In the genomic region with DNA sequence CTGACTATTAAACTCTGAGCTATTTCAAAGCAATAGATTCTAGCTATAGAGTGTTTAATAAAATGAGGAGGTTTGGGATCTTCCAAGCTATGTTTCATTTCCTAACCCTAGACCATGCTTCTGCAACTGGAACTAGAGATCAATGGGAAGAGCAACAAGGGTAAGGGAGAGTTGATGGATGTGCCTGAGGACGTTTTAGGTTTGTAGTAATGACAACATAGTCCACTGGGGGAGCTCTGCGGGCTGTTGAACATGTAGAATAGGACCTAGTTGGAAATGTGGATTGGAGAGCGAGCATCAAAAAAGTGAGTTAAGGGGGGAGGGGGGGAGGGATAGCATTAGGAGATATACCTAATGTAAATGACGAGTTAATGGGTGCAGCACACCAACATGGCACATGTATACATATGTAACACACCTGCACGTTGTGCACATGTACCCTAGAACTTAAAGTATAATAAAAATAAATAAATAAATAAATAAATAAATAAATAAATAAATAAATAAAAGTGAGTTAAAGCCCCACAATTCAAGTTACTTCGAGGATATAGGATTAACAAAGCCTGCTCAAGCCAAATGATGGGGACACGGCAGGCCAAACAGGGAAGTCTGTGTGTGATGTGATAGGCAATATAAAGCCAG, we compare ENCODE assay signal across 8 cellular contexts.
DNase-seq lines count a peak whose midpoint lies in the region; ATAC-seq, FAIRE-seq and TF ChIP-seq lines count a peak whose summit lies in the region.
"Not testable (repeated sequence)": the region's sequence is repeated elsewhere in the genome, so short reads cannot be mapped to it uniquely, and the experiment has no call there.

No MANE protein-coding gene starts in this region.

- TF ChIP-seq RAD21 in HepG2 (CRISPR knock-in tag; IDR thresholded peaks at IDR 0.05) = not testable (repeated sequence)

- not testable (repeated sequence) for H2BK120ac ChIP-seq in H9 (ENCODE audit: low read depth, low read length, poor library complexity, severe bottlenecking)

- not testable (repeated sequence) for H2AFZ ChIP-seq in H9 (ENCODE audit: low read length); HepG2 (ENCODE audit: low read length)

- not testable (repeated sequence) for H3K4me3 ChIP-seq in MG63; HepG2 (replicated peaks in 1 of 3; ENCODE audit: insufficient read depth in 1 of 3, low read depth in 2 of 3, low read length in 3 of 3)

- H4K91ac ChIP-seq in H9 (ENCODE audit: insufficient read length, low read depth, low read length) = not testable (repeated sequence)

- not testable (repeated sequence) for H3K18ac ChIP-seq in H9 (ENCODE audit: insufficient read length, low read depth, low read length)

- H3T11ph ChIP-seq in H9 (ENCODE audit: low read length) = not testable (repeated sequence)

- H4K5ac ChIP-seq in H9 (ENCODE audit: insufficient read length, low read depth, low read length) = not testable (repeated sequence)

- H2BK5ac ChIP-seq in H9 (ENCODE audit: insufficient read length, low read length) = not testable (repeated sequence)

- not testable (repeated sequence) for DNase-seq in D721Med (ENCODE audit: insufficient read length, low spot score)
- DNase-seq in H9 = peak; percentile 73
- peak; percentile 32 for DNase-seq in MG63
- peak; percentile 63 for DNase-seq in NOMO-1 treated with DMSO at 0.1 percent for 48 hours (lab: John Stamatoyannopoulos, UW; ENCODE audit: unreplicated experiment)
- DNase-seq in activated CD4-positive, alpha-beta T cell treated with anti-CD3 and anti-CD28 coated beads, Interleukin-2, amount 10 ng/mL, durations not matched to agents 7 days and 5 days = peak; percentile 30
- peak; percentile 68 to 69 for DNase-seq in erythroblast (lab: John Stamatoyannopoulos, UW)
- DNase-seq in HepG2 (ENCODE audit: low spot score) = peak; percentile 60

- POLR2A ChIA-PET in activated CD4-positive, alpha-beta T cell treated with anti-CD3 and anti-CD28 coated beads, Interleukin-2, amount 10 ng/mL, durations not matched to agents 7 days and 5 days (lab: Charles Lee); HepG2 (lab: Yijun Ruan, JAX): not testable (repeated sequence)

- CTCF ChIA-PET in activated CD4-positive, alpha-beta T cell treated with anti-CD3 and anti-CD28 coated beads, Interleukin-2, amount 10 ng/mL, durations not matched to agents 7 days and 5 days (lab: Charles Lee) = interaction anchor here (0.6 to 2.2 kb wide), 8 partner anchors 10 to 345 kb away, joined by 3 to 6 read pairs (median 3); no protein-coding TSS in a partner anchor
- CTCF ChIA-PET in HepG2 (lab: Yijun Ruan, JAX; ENCODE audit: low intra/inter-chr PET ratio, low total read pairs) = interaction anchor here (1.7 kb wide), 1 partner anchor 168 kb away, joined by 4 read pairs; no protein-coding TSS in a partner anchor

- H3K4ac ChIP-seq in H9 (ENCODE audit: low read depth, low read length) = not testable (repeated sequence)

- TF ChIP-seq POLR2A in erythroblast (IDR thresholded peaks at IDR 0.05; ENCODE audit: low read length); HepG2 (IDR thresholded peaks at IDR 0.05; ENCODE audit: insufficient read depth in 1 of 2, low read depth in 2 of 2, low read length in 2 of 2): not testable (repeated sequence)

- intact Hi-C loops in HepG2 (cut with micrococcal nuclease; ENCODE audit: unreplicated experiment) = loop anchor here (2.0 kb wide), 1 partner anchor 169 kb away; no protein-coding TSS in a partner anchor

- H3K36me3 ChIP-seq in MG63; HepG2 (replicated peaks in 1 of 2; ENCODE audit: control insufficient read depth in 1 of 2, insufficient read depth in 2 of 2, low read length in 2 of 2): not testable (repeated sequence)

- H2BK15ac ChIP-seq in H9 (ENCODE audit: low read depth, low read length) = not testable (repeated sequence)

- H2BK20ac ChIP-seq in H9 (ENCODE audit: low read depth, low read length, poor library complexity, severe bottlenecking) = not testable (repeated sequence)

- not testable (repeated sequence) for H3K9ac ChIP-seq in H9 (ENCODE audit: extremely low read depth, insufficient read length, low read length); HepG2 (ENCODE audit: insufficient read depth, low read depth, low read length)

- peaks cover 47% of the 10 kb centered on the region for H3K27me3 Mint-ChIP-seq in H9 (ENCODE audit: low read depth)
- H3K27me3 Mint-ChIP-seq in activated CD4-positive, alpha-beta T cell treated with anti-CD3 and anti-CD28 coated beads, Interleukin-2, amount 10 ng/mL, durations not matched to agents 7 days and 5 days = peaks cover 50% of the 10 kb centered on the region
- peaks cover 22% of the 10 kb centered on the region for H3K27me3 Mint-ChIP-seq in stimulated activated memory B cell treated with anti-CD40 and anti-IgM and Interleukin-4, amounts not matched to agents 10 μg/mL and 1 μg/mL and 100 μg/mL, for 72 hours

- peaks cover 54 to 62% of the 10 kb centered on the region in 2 experiments for H3K4me1 Mint-ChIP-seq in H9
- H3K4me1 Mint-ChIP-seq in activated CD4-positive, alpha-beta T cell treated with anti-CD3 and anti-CD28 coated beads, Interleukin-2, amount 10 ng/mL, durations not matched to agents 7 days and 5 days = peaks cover 22% of the 10 kb centered on the region
- peaks cover 26% of the 10 kb centered on the region for H3K4me1 Mint-ChIP-seq in stimulated activated memory B cell treated with anti-CD40 and anti-IgM and Interleukin-4, amounts not matched to agents 10 μg/mL and 1 μg/mL and 100 μg/mL, for 72 hours

- not testable (repeated sequence) for TF ChIP-seq EP300 in HepG2 (IDR thresholded peaks at IDR 0.05; ENCODE audit: low read depth in 2 of 2, low read length in 2 of 2); HepG2 (CRISPR knock-in tag; IDR thresholded peaks at IDR 0.05; ENCODE audit: borderline replicate concordance)

- not testable (repeated sequence) for H4K20me1 ChIP-seq in H9 (ENCODE audit: control insufficient read depth, insufficient read depth, insufficient read length); HepG2 (ENCODE audit: insufficient read depth, low read length)

- no CpG with 5 or more reads among the region's 7 CpGs for WGBS in H9 (ENCODE audit: extremely low coverage, insufficient read length, low lambda C conversion rate)
- 9% methylated on average over 7 of the region's 7 CpGs for WGBS in HepG2 (ENCODE audit: low lambda C conversion rate)

- H2BK12ac ChIP-seq in H9 (ENCODE audit: insufficient read length, low read depth, low read length) = not testable (repeated sequence)

- H3K27me3 ChIP-seq in H9 (ENCODE audit: insufficient read depth, low read length); MG63: not testable (repeated sequence)
- H3K27me3 ChIP-seq in HepG2 (ENCODE audit: control insufficient read depth in 1 of 2, insufficient read depth in 2 of 2, low read length in 2 of 2) = peaks cover 4 to 41% of the 10 kb centered on the region in 2 experiments

- H4K8ac ChIP-seq in H9 (replicated peaks; ENCODE audit: insufficient read length, low read depth, low read length) = not testable (repeated sequence)

- not testable (repeated sequence) for H3K9me3 ChIP-seq in H9 (ENCODE audit: control insufficient read depth, low read depth, low read length); MG63; HepG2 (ENCODE audit: low read length)

- not testable (repeated sequence) for H3K56ac ChIP-seq in H9 (ENCODE audit: insufficient read length, low read depth, low read length)

- not testable (repeated sequence) for H3K27ac ChIP-seq in H9 (ENCODE audit: insufficient read length, low read depth, low read length); HepG2 (ENCODE audit: extremely low read length, insufficient read depth, low read length)

- H3K79me2 ChIP-seq in H9 (ENCODE audit: insufficient read depth, low read length); HepG2 (ENCODE audit: insufficient read depth, low read length): not testable (repeated sequence)

- ATAC-seq in HepG2 = peak; percentile 85
- ATAC-seq in stimulated activated memory B cell treated with anti-CD40 and anti-IgM and Interleukin-4, amounts not matched to agents 10 μg/mL and 1 μg/mL and 100 μg/mL, for 72 hours = not testable (repeated sequence)

- not testable (repeated sequence) for BruUV-seq in HepG2 (replicated peaks; lab: Mats Ljungman, UMichigan)

- H3K4me3 Mint-ChIP-seq in H9; activated CD4-positive, alpha-beta T cell treated with anti-CD3 and anti-CD28 coated beads, Interleukin-2, amount 10 ng/mL, durations not matched to agents 7 days and 5 days: not testable (repeated sequence)
- H3K4me3 Mint-ChIP-seq in stimulated activated memory B cell treated with anti-CD40 and anti-IgM and Interleukin-4, amounts not matched to agents 10 μg/mL and 1 μg/mL and 100 μg/mL, for 72 hours = peak overlapping the region; percentile 0

- H3K23me2 ChIP-seq in H9 (ENCODE audit: insufficient read length, low read depth, low read length, poor library complexity, severe bottlenecking) = not testable (repeated sequence)

- H3K4me2 ChIP-seq in H9 (ENCODE audit: insufficient read depth, insufficient read length, low read length); HepG2 (ENCODE audit: low read depth, low read length): not testable (repeated sequence)

- not testable (repeated sequence) for H2AK5ac ChIP-seq in H9 (ENCODE audit: insufficient read length, low read length)

- not testable (repeated sequence) for H3K4me1 ChIP-seq in H9 (ENCODE audit: insufficient read depth, low read length)
- peaks cover 23% of the 10 kb centered on the region for H3K4me1 ChIP-seq in HepG2 (ENCODE audit: insufficient read depth, low read length)

- in situ Hi-C loops in HepG2 (cut with HindIII; ENCODE audit: extremely low pct_ligation_motif_present, low pct_unique_long_range_greater_than_20kb) = not testable (repeated sequence)

- not testable (repeated sequence) for H3K23ac ChIP-seq in H9 (ENCODE audit: insufficient read length, low read depth, low read length)

- not testable (repeated sequence) for H3K36me3 Mint-ChIP-seq in H9 (ENCODE audit: insufficient read depth in 1 of 3, low read depth in 3 of 3); activated CD4-positive, alpha-beta T cell treated with anti-CD3 and anti-CD28 coated beads, Interleukin-2, amount 10 ng/mL, durations not matched to agents 7 days and 5 days (ENCODE audit: low read depth); stimulated activated memory B cell treated with anti-CD40 and anti-IgM and Interleukin-4, amounts not matched to agents 10 μg/mL and 1 μg/mL and 100 μg/mL, for 72 hours

- FAIRE-seq in D721Med (lab: Jason Lieb, UNC); HepG2 (lab: Jason Lieb, UNC): not testable (repeated sequence)

- H3K14ac ChIP-seq in H9 (ENCODE audit: insufficient read depth, low read length) = not testable (repeated sequence)

- H3K79me1 ChIP-seq in H9 (ENCODE audit: insufficient read depth, low read depth, low read length, poor library complexity, severe bottlenecking) = not testable (repeated sequence)

- TF ChIP-seq CTCF in D721Med (IDR thresholded peaks at IDR 0.05; ENCODE audit: insufficient read depth, missing control alignments) (peak; percentile 55), H9 (conservative IDR thresholded peaks at IDR 0.05) (peak; percentile 69), HepG2 (CRISPR knock-in tag; IDR thresholded peaks at IDR 0.05) (peak; percentile 55)

- H3K27ac Mint-ChIP-seq in H9; activated CD4-positive, alpha-beta T cell treated with anti-CD3 and anti-CD28 coated beads, Interleukin-2, amount 10 ng/mL, durations not matched to agents 7 days and 5 days; stimulated activated memory B cell treated with anti-CD40 and anti-IgM and Interleukin-4, amounts not matched to agents 10 μg/mL and 1 μg/mL and 100 μg/mL, for 72 hours: not testable (repeated sequence)

- H3K9me3 Mint-ChIP-seq in H9; activated CD4-positive, alpha-beta T cell treated with anti-CD3 and anti-CD28 coated beads, Interleukin-2, amount 10 ng/mL, durations not matched to agents 7 days and 5 days; stimulated activated memory B cell treated with anti-CD40 and anti-IgM and Interleukin-4, amounts not matched to agents 10 μg/mL and 1 μg/mL and 100 μg/mL, for 72 hours: not testable (repeated sequence)
